In the genomic region with DNA sequence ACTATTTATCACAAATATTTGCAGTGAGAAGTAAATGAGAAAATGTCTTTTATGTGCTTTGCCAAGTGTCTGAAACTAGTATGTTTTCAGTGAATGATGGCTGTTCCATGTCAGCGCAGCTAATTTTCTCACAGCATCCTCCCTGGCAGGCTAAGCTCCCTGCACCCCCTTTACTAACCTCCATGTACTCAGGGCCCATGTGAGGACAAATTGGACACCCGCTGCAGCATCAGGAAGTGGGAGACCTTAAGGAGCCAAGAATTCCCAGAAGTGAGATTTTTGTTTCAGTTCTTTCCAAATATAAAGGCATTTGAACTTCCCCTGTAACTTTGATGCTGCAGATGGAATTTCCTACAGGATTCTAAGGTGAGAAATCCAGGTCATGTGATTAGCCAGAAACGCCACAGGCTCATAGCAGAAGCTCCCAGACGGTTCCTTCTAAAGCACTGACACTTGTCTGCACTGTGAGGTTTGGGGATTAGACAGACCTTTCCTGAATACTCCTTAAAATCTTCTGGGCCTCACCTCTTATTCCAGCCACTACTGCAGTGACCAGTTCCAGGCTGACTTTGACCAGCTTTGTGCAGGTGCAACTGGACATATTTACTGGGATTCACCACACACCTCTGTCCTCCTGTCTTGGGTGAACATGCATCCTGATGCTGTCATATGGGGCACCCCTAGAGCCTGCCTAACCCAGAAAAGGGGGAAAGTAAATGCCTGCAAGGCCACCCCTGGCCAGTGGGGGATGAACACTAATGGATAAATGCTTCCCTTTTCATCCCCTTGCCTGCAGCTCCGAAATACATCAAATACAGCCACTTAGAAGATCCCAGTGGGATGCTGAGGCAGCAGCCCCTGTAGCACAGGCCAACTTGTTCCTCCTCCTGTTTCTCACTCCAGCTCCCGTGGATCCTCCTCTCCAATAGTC, we compare ENCODE assay signal across 30 cellular contexts. TPM values are rescaled to one million over a fixed set of nuclear protein-coding genes. Genes with fewer than 3 reads are reported as not detected.
A peak's percentile ranks its signal among the peaks of the same experiment; 100 is the strongest.
DNase-seq lines count a peak whose midpoint lies in the region; ATAC-seq, FAIRE-seq and TF ChIP-seq lines count a peak whose summit lies in the region.
"Had no signal": no experiment of that assay in that cellular context is flagged by ENCODE, and none has a peak within 500 bp of the region (broad histone marks: within the 10 kb centered on the region; RNA-seq: fewer than 3 reads in every experiment).

No MANE protein-coding gene starts in this region.

- H3K9me3 ChIP-seq in HCT116 (ENCODE audit: control insufficient read depth in 1 of 2, insufficient read depth in 1 of 2, low read depth in 1 of 2, low read length in 2 of 2) = no peaks in the 10 kb centered on the region
- H3K9me3 ChIP-seq in neural progenitor cell (ENCODE audit: low read depth) = no peaks in the 10 kb centered on the region
- H3K9me3 ChIP-seq: breast epithelium, gastroesophageal sphincter, HAP-1, prostate gland, upper lobe of left lung had no signal

- no peak overlapping the region for H3K4me3 Mint-ChIP-seq in neural progenitor cell
- H3K4me3 Mint-ChIP-seq: activated naive CD8-positive, alpha-beta T cell treated with anti-CD3 and anti-CD28 coated beads, Interleukin-2, amount 50 U/mL, for 24 hours; nephron progenitor cell had no signal

- DNase-seq in GM12865 (ENCODE audit: low read depth) (no peak), HCT116 (ENCODE audit: low read depth, low spot score) (no peak), cardiac fibroblast (ENCODE audit: low read depth in 2 of 2) (no peak), neural progenitor cell (ENCODE audit: low spot score) (peak; percentile 9), SIG-M5 (lab: John Stamatoyannopoulos, UW) (no peak), RCC 7860 (ENCODE audit: low spot score) (no peak), NCI-H2196 (lab: John Stamatoyannopoulos, UW; ENCODE audit: unreplicated experiment) (no peak)
- DNase-seq: activated CD4-positive, alpha-beta T cell treated with anti-CD3 and anti-CD28 coated beads, Interleukin-2, amount 50 U/mL, for 1 hour; activated CD8-positive, alpha-beta memory T cell treated with anti-CD3 and anti-CD28 coated beads, Interleukin-2, amount 50 U/mL, for 4 hours; activated naive CD8-positive, alpha-beta T cell treated with anti-CD3 and anti-CD28 coated beads, Interleukin-2, amount 50 U/mL, for 24 hours; AML-193; dermis blood vessel endothelial cell; DMS79 treated with DMSO at 0.1 percent for 48 hours; midbrain; NCI-H1092 treated with DMSO at 0.1 percent for 48 hours; NCI-H2029 treated with DMSO at 0.1 percent for 48 hours; nephron progenitor cell; stimulated activated CD4-positive, alpha-beta T cell treated with anti-CD3 and anti-CD28 coated beads, Interleukin-4, amount 100 ng/mL, for 1 hour; stomach; T-helper 1 cell; upper lobe of left lung had no signal

- H3K27ac ChIP-seq in HCT116 (ENCODE audit: low read depth, low read length) (no peak overlapping the region), neural progenitor cell (no peak overlapping the region)
- H3K27ac ChIP-seq: breast epithelium, prostate gland, stomach, upper lobe of left lung had no signal

- H3K36me3 Mint-ChIP-seq in neural progenitor cell = no peaks in the 10 kb centered on the region

- TF ChIP-seq POLR2A in HCT116 (IDR thresholded peaks at IDR 0.05; ENCODE audit: borderline replicate concordance, extremely low read depth, insufficient read depth, insufficient read length) = no peak

- H3K4me1 Mint-ChIP-seq in neural progenitor cell = peaks cover 38% of the 10 kb centered on the region

- H3K9ac ChIP-seq in HCT116 (ENCODE audit: low read length) = no peak overlapping the region
- no peak overlapping the region for H3K9ac ChIP-seq in neural progenitor cell

- H3K27ac Mint-ChIP-seq in neural progenitor cell = no peak overlapping the region
- H3K27ac Mint-ChIP-seq: activated naive CD8-positive, alpha-beta T cell treated with anti-CD3 and anti-CD28 coated beads, Interleukin-2, amount 50 U/mL, for 24 hours; nephron progenitor cell had no signal

- FAIRE-seq in RCC 7860 (lab: Jason Lieb, UNC) = no peak
- FAIRE-seq: HTR-8/SVneo had no signal

- no peaks in the 10 kb centered on the region for H3K36me3 ChIP-seq in HCT116 (ENCODE audit: control insufficient read depth in 1 of 2, insufficient read depth in 2 of 2, low read length in 2 of 2)
- H3K36me3 ChIP-seq in neural progenitor cell = no peaks in the 10 kb centered on the region
- H3K36me3 ChIP-seq: breast epithelium, gastroesophageal sphincter, HAP-1, prostate gland, stomach, upper lobe of left lung had no signal

- no peaks in the 10 kb centered on the region for H3K9me2 ChIP-seq in HCT116 (ENCODE audit: insufficient read depth)

- H3K27me3 Mint-ChIP-seq in neural progenitor cell (ENCODE audit: insufficient read depth, low read depth) = peaks cover 3% of the 10 kb centered on the region

- TF ChIP-seq CTCF in GM12865 (IDR thresholded peaks at IDR 0.05; ENCODE audit: insufficient read depth, low read depth, low read length, missing control alignments) (peak; percentile 1), HCT116 (IDR thresholded peaks at IDR 0.05 in 2 of 3, conservative IDR thresholded peaks at IDR 0.05 in 1 of 3; ENCODE audit: borderline replicate concordance in 1 of 3, insufficient read depth in 1 of 3, low read depth in 2 of 3, low read length in 2 of 3) (peak in 2 of 3 experiments; percentile 14 to 31; a peak in 3 of 6 replicates), cardiac fibroblast (IDR thresholded peaks at IDR 0.05; ENCODE audit: low read depth, low read length) (peak; percentile 11), neural progenitor cell (IDR thresholded peaks at IDR 0.05) (peak; percentile 29)

- intact Hi-C loops in HCT116 (cut with micrococcal nuclease) = no loop called here

- H3K4me1 ChIP-seq in HCT116 (ENCODE audit: control insufficient read depth in 1 of 2, insufficient read depth in 2 of 2, low read length in 2 of 2) = peaks cover 0 to 6% of the 10 kb centered on the region in 2 experiments; a peak in 1 of 4 replicates
- peaks cover 23% of the 10 kb centered on the region for H3K4me1 ChIP-seq in neural progenitor cell
- H3K4me1 ChIP-seq: breast epithelium, HAP-1, prostate gland had no signal

- peaks cover 14% of the 10 kb centered on the region for H3F3A ChIP-seq in neural progenitor cell (ENCODE audit: low read depth)

- CTCF ChIA-PET in HCT116 (lab: Charles Lee) = interaction anchor here (1.2 kb wide), 1 partner anchor 382 kb away, joined by 3 read pairs; no protein-coding TSS in a partner anchor

- BruUV-seq in HCT116 (replicated peaks; lab: Mats Ljungman, UMichigan) = no TSS peak

- H3K27me3 ChIP-seq in HCT116 (ENCODE audit: insufficient read depth, low read length) (no peaks in the 10 kb centered on the region), neural progenitor cell (peaks cover 1% of the 10 kb centered on the region)
- H3K27me3 ChIP-seq: breast epithelium, gastroesophageal sphincter, stomach, upper lobe of left lung had no signal

- no peak overlapping the region for H3K4me3 ChIP-seq in GM12865 (ENCODE audit: low read depth, low read length)
- no peak overlapping the region for H3K4me3 ChIP-seq in HCT116 (replicated peaks in 1 of 2; ENCODE audit: low read depth in 1 of 2, low read length in 2 of 2)
- no peak overlapping the region for H3K4me3 ChIP-seq in cardiac fibroblast (replicated peaks in 1 of 2; ENCODE audit: low read depth in 2 of 2, low read length in 2 of 2)
- no peak overlapping the region for H3K4me3 ChIP-seq in neural progenitor cell
- H3K4me3 ChIP-seq: breast epithelium, gastroesophageal sphincter, HAP-1, prostate gland, smooth muscle cell, stomach, upper lobe of left lung had no signal

- H2AFZ ChIP-seq in HCT116 (ENCODE audit: low read depth, low read length, poor library complexity, severe bottlenecking) (no peak overlapping the region), neural progenitor cell (replicated peaks) (peak overlapping the region; percentile 17)

- ATAC-seq in HCT116 (peak; percentile 56), GM19328 (IDR thresholded peaks at IDR 0.05; ENCODE audit: unreplicated experiment) (no peak)
- ATAC-seq: gastroesophageal sphincter had no signal

- H3K79me2 ChIP-seq in HCT116 (ENCODE audit: insufficient read depth, low read length) = no peaks in the 10 kb centered on the region
- no peaks in the 10 kb centered on the region for H3K79me2 ChIP-seq in neural progenitor cell (ENCODE audit: low read depth)

- TF ChIP-seq RAD21 in HCT116 (IDR thresholded peaks at IDR 0.05; ENCODE audit: low read depth) = no peak

- H3K4me2 ChIP-seq in HCT116 (ENCODE audit: low read length) (no peak overlapping the region), neural progenitor cell (no peak overlapping the region)
- H3K4me2 ChIP-seq: smooth muscle cell had no signal

- RAD21 ChIA-PET in HCT116 (lab: Charles Lee; ENCODE audit: low non-redundant PET in 1 of 2, low total read pairs in 2 of 2, uncharacterized antibody in 2 of 2, unreplicated experiment in 2 of 2) = no interaction called here

- peaks cover 6% of the 10 kb centered on the region for H3K9me3 Mint-ChIP-seq in neural progenitor cell
- H3K9me3 Mint-ChIP-seq: activated naive CD8-positive, alpha-beta T cell treated with anti-CD3 and anti-CD28 coated beads, Interleukin-2, amount 50 U/mL, for 24 hours; nephron progenitor cell had no signal

- POLR2A ChIA-PET in HCT116 (lab: Charles Lee) = no interaction called here

- H4K20me1 ChIP-seq in HCT116 (ENCODE audit: insufficient read depth) (no peaks in the 10 kb centered on the region), neural progenitor cell (ENCODE audit: low read depth) (no peaks in the 10 kb centered on the region)

TF ChIP-seq in HCT116, 20 proteins besides CTCF, POLR2A, EP300 and RAD21:
- no peak for TF ChIP-seq ELF1 (IDR thresholded peaks at IDR 0.05; ENCODE audit: borderline replicate concordance, low read depth)
- TF ChIP-seq ZNF274 (IDR thresholded peaks at IDR 0.05; ENCODE audit: low read depth, low read length) = no peak
- TF ChIP-seq YY1 (IDR thresholded peaks at IDR 0.05; ENCODE audit: extremely low read depth, insufficient replicate concordance, low read depth, low read length) = no peak
- TF ChIP-seq, protein P1, sequence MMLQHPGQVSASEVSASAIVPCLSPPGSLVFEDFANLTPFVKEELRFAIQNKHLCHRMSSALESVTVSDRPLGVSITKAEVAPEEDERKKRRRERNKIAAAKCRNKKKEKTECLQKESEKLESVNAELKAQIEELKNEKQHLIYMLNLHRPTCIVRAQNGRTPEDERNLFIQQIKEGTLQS (IDR thresholded peaks at IDR 0.05) = no peak
- TF ChIP-seq FOSL1 (IDR thresholded peaks at IDR 0.05; ENCODE audit: low read depth) = no peak
- TF ChIP-seq EZH2phosphoT487 (IDR thresholded peaks at IDR 0.05; ENCODE audit: borderline replicate concordance) = no peak
- no peak for TF ChIP-seq SRF (IDR thresholded peaks at IDR 0.05; ENCODE audit: low read depth)
- TF ChIP-seq SIN3A (IDR thresholded peaks at IDR 0.05; ENCODE audit: low read depth) = no peak
- no peak for TF ChIP-seq ZFX (IDR thresholded peaks at IDR 0.05)
- TF ChIP-seq TCF7L2 (IDR thresholded peaks at IDR 0.05; ENCODE audit: borderline replicate concordance, extremely low read depth, insufficient read depth, insufficient read length) = no peak
TF ChIP-seq in HCT116: peak in this region for 0.

RNA-seq across cellular contexts. Expression of a gene that starts 45.9 kb away (rescaled TPM):
- not detected for total RNA-seq in HCT116 (2021; ENCODE audit: unreplicated experiment)
- not detected in 2 replicates for polyA plus RNA-seq in HCT116 (2012)
- total RNA-seq in neural progenitor cell (ENCODE audit: low replicate concordance) = 0.56 and 0.99 TPM in 2 replicates
- total RNA-seq: dermis blood vessel endothelial cell, LHCN-M2, NCI-H460 had no signal
